In genomic region chr11:46698597-46698996, GRCh38 we compare ENCODE assay signal across 17 cellular contexts. TPM values are rescaled to one million over a fixed set of nuclear protein-coding genes. Genes with fewer than 3 reads are reported as not detected.
DNase-seq lines count a peak whose midpoint lies in the region; ATAC-seq, FAIRE-seq and TF ChIP-seq lines count a peak whose summit lies in the region.
"Had no signal": no experiment of that assay in that cellular context is flagged by ENCODE, and none has a peak within 500 bp of the region (broad histone marks: within the 10 kb centered on the region; RNA-seq: fewer than 3 reads in every experiment).

No MANE protein-coding gene starts in this region.

- no peak for FAIRE-seq in D721Med (lab: Jason Lieb, UNC)
- FAIRE-seq: HTR-8/SVneo, RCC 7860, small intestine had no signal

- H3K9me3 ChIP-seq in heart right ventricle (no peaks in the 10 kb centered on the region), mesenchymal stem cell (ENCODE audit: control insufficient read depth, low read length) (no peaks in the 10 kb centered on the region)
- H3K9me3 ChIP-seq: body of pancreas had no signal

- H3K4me1 ChIP-seq in heart right ventricle = peaks cover 28 to 83% (median 80%) of the 10 kb centered on the region in 9 donors
- peaks cover 48% of the 10 kb centered on the region for H3K4me1 ChIP-seq in mesenchymal stem cell (ENCODE audit: control insufficient read depth, insufficient read depth, low read depth, low read length)

- no peak overlapping the region for H2BK120ac ChIP-seq in mesenchymal stem cell (ENCODE audit: low read depth, low read length)

- H2BK12ac ChIP-seq in mesenchymal stem cell (ENCODE audit: low read length in 2 of 2) = no peak overlapping the region

- H3K14ac ChIP-seq in mesenchymal stem cell (ENCODE audit: low read length in 2 of 2) = no peak overlapping the region

- no peak overlapping the region for H3K4ac ChIP-seq in mesenchymal stem cell (ENCODE audit: low read depth in 1 of 2, low read length in 2 of 2)

- H2BK5ac ChIP-seq in mesenchymal stem cell (ENCODE audit: low read depth, low read length, poor library complexity, severe bottlenecking) = no peak overlapping the region

- no peaks in the 10 kb centered on the region for H3K9me3 Mint-ChIP-seq in activated naive CD8-positive, alpha-beta T cell treated with anti-CD3 and anti-CD28 coated beads, Interleukin-2, amount 10 ng/mL, durations not matched to agents 7 days and 5 days
- H3K9me3 Mint-ChIP-seq in type B pancreatic cell = no peaks in the 10 kb centered on the region

- intact Hi-C loops in heart right ventricle (cut with DNase I) (loop anchor here in 1 of 10 donors (10.0 kb wide), 1 partner anchor 84 kb away; the partner anchor contains the start of genes ATG13 and HARBI1), cardiac septum (cut with DNase I) (no loop called here)

- H2AFZ ChIP-seq in mesenchymal stem cell (ENCODE audit: low read depth, low read length) = no peak overlapping the region

- H4K8ac ChIP-seq in mesenchymal stem cell (ENCODE audit: low read length) = no peak overlapping the region

- peak overlapping the region; percentile 65 for H2AK5ac ChIP-seq in mesenchymal stem cell (ENCODE audit: low read length, severe bottlenecking)

- ATAC-seq in heart right ventricle = no peak
- no peak for ATAC-seq in activated naive CD8-positive, alpha-beta T cell treated with anti-CD3 and anti-CD28 coated beads, Interleukin-2, amount 10 ng/mL, durations not matched to agents 7 days and 5 days (ENCODE audit: low read depth)
- ATAC-seq in GM18873 (IDR thresholded peaks at IDR 0.05; ENCODE audit: low FRiP score, unreplicated experiment) = no peak
- ATAC-seq: activated CD4-positive, CD25-positive, alpha-beta regulatory T cell treated with anti-CD3 and anti-CD28 coated beads, Interleukin-2, amount 50 U/mL, for 24 hours; body of pancreas had no signal

- H3K9ac ChIP-seq in mesenchymal stem cell (ENCODE audit: low read length) = peak overlapping the region; percentile 99

- 47 to 56% methylated on average over 1 of the region's 1 CpG for WGBS in heart right ventricle, 2 donors
- WGBS in mesenchymal stem cell = 85% methylated on average over 1 of the region's 1 CpG

- H3K4me3 ChIP-seq in heart right ventricle = peak overlapping the region in 4 of 10 donors; percentile 73 to 98 (median 90)
- peak overlapping the region in 1 of 2 experiments; percentile 100 for H3K4me3 ChIP-seq in mesenchymal stem cell (ENCODE audit: insufficient read depth in 1 of 2, low read depth in 1 of 2, low read length in 2 of 2)
- H3K4me3 ChIP-seq: body of pancreas had no signal

- peaks cover 0 to 63% (median 37%) of the 10 kb centered on the region in 9 donors for H3K36me3 ChIP-seq in heart right ventricle
- peaks cover 35 to 54% of the 10 kb centered on the region in 2 experiments for H3K36me3 ChIP-seq in mesenchymal stem cell (ENCODE audit: control insufficient read depth in 1 of 2, insufficient read depth in 2 of 2, low read depth in 1 of 2, low read length in 2 of 2)

- H3K4me3 Mint-ChIP-seq in activated naive CD8-positive, alpha-beta T cell treated with anti-CD3 and anti-CD28 coated beads, Interleukin-2, amount 10 ng/mL, durations not matched to agents 7 days and 5 days = peak overlapping the region; percentile 99
- peak overlapping the region; percentile 62 for H3K4me3 Mint-ChIP-seq in type B pancreatic cell

- no peak for DNase-seq in heart right ventricle
- no peak for DNase-seq in cardiac septum (ENCODE audit: low spot score)
- DNase-seq in activated naive CD8-positive, alpha-beta T cell treated with anti-CD3 and anti-CD28 coated beads, Interleukin-2, amount 10 ng/mL, durations not matched to agents 7 days and 5 days = no peak
- peak; percentile 12 for DNase-seq in mesenchymal stem cell
- DNase-seq in type B pancreatic cell (ENCODE audit: extremely low spot score, unreplicated experiment) = no peak
- no peak for DNase-seq in D721Med (ENCODE audit: insufficient read length, low spot score)
- DNase-seq in stimulated activated CD4-positive, alpha-beta T cell treated with anti-CD3 and anti-CD28 coated beads, Interleukin-2, amount 100 ng/mL, for 48 hours = no peak
- DNase-seq: body of pancreas; COR-L47; NCI-H2107; small intestine; stimulated activated naive CD4-positive, alpha-beta T cell treated with Interleukin-2 at 50 U/mL for 16 hours had no signal

- peaks cover 25% of the 10 kb centered on the region for H3K36me3 Mint-ChIP-seq in activated naive CD8-positive, alpha-beta T cell treated with anti-CD3 and anti-CD28 coated beads, Interleukin-2, amount 10 ng/mL, durations not matched to agents 7 days and 5 days
- H3K36me3 Mint-ChIP-seq in type B pancreatic cell = peaks cover 5% of the 10 kb centered on the region

- H3K4me2 ChIP-seq in mesenchymal stem cell (ENCODE audit: low read length, poor library complexity, severe bottlenecking) = peak overlapping the region; percentile 33

- H3K27me3 ChIP-seq in heart right ventricle (no peaks in the 10 kb centered on the region), mesenchymal stem cell (ENCODE audit: control insufficient read depth in 1 of 2, insufficient read depth in 1 of 2, low read length in 2 of 2) (no peaks in the 10 kb centered on the region)
- H3K27me3 ChIP-seq: body of pancreas had no signal

- peaks cover 15% of the 10 kb centered on the region for H3K79me1 ChIP-seq in mesenchymal stem cell (replicated peaks; ENCODE audit: low read length, poor library complexity, severe bottlenecking)

- H2BK15ac ChIP-seq in mesenchymal stem cell (ENCODE audit: low read depth, poor library complexity, severe bottlenecking) = no peak overlapping the region

- no peak overlapping the region for H3K18ac ChIP-seq in mesenchymal stem cell (ENCODE audit: low read depth in 1 of 2, low read length in 2 of 2)

- H3K27ac ChIP-seq in heart right ventricle (peak overlapping the region in 8 of 10 donors; percentile 46 to 96 (median 86)), mesenchymal stem cell (ENCODE audit: low read length, poor library complexity, severe bottlenecking) (no peak overlapping the region)
- H3K27ac ChIP-seq: body of pancreas had no signal

- H3K27ac Mint-ChIP-seq in activated naive CD8-positive, alpha-beta T cell treated with anti-CD3 and anti-CD28 coated beads, Interleukin-2, amount 10 ng/mL, durations not matched to agents 7 days and 5 days = no peak overlapping the region
- peak overlapping the region; percentile 85 for H3K27ac Mint-ChIP-seq in type B pancreatic cell

- H3K4me1 Mint-ChIP-seq in activated naive CD8-positive, alpha-beta T cell treated with anti-CD3 and anti-CD28 coated beads, Interleukin-2, amount 10 ng/mL, durations not matched to agents 7 days and 5 days = peaks cover 38% of the 10 kb centered on the region
- H3K4me1 Mint-ChIP-seq in type B pancreatic cell (ENCODE audit: unreplicated experiment) = peaks cover 33% of the 10 kb centered on the region

- TF ChIP-seq CTCF in heart right ventricle (IDR thresholded peaks at IDR 0.05) (no peak), type B pancreatic cell (conservative IDR thresholded peaks at IDR 0.05) (no peak), D721Med (IDR thresholded peaks at IDR 0.05; ENCODE audit: insufficient read depth, missing control alignments) (no peak)

- POLR2A ChIA-PET in activated naive CD8-positive, alpha-beta T cell treated with anti-CD3 and anti-CD28 coated beads, Interleukin-2, amount 10 ng/mL, durations not matched to agents 7 days and 5 days (lab: Charles Lee) = interaction anchor here (0.5 to 4.2 kb wide), 4 partner anchors 24 to 51 kb away, joined by 4 to 31 read pairs (median 10); no protein-coding TSS in a partner anchor

- no peak overlapping the region for H4K91ac ChIP-seq in mesenchymal stem cell (ENCODE audit: low read length)

- H3K23ac ChIP-seq in mesenchymal stem cell (ENCODE audit: low read length in 2 of 2) = no peak overlapping the region

- no peaks in the 10 kb centered on the region for H3K27me3 Mint-ChIP-seq in activated naive CD8-positive, alpha-beta T cell treated with anti-CD3 and anti-CD28 coated beads, Interleukin-2, amount 10 ng/mL, durations not matched to agents 7 days and 5 days
- no peaks in the 10 kb centered on the region for H3K27me3 Mint-ChIP-seq in type B pancreatic cell

RNA-seq across cellular contexts. Expression of gene ARHGAP1, which starts 1.8 kb away (rescaled TPM):
- 100 to 1,000 TPM in 7 of 10 donors, 10 to 100 TPM in 3; 59.0 to 268 (median 140) TPM for total RNA-seq in heart right ventricle
- polyA plus RNA-seq in heart right ventricle = 10 to 100 TPM; 28.4 to 38.7 TPM
- total RNA-seq in cardiac septum = 152 TPM
- total RNA-seq in activated naive CD8-positive, alpha-beta T cell treated with anti-CD3 and anti-CD28 coated beads, Interleukin-2, amount 10 ng/mL, durations not matched to agents 7 days and 5 days = 10 to 100 TPM; 62.5 to 68.0 TPM
- 92.7 TPM for polyA plus RNA-seq in mesenchymal stem cell (2013, experiment 1 of 2)
- polyA plus RNA-seq in mesenchymal stem cell (2013, experiment 2 of 2) = 87.5 TPM
- 58.2 and 80.8 TPM in 2 replicates for total RNA-seq in type B pancreatic cell (ENCODE audit: low replicate concordance)

RNA-seq across cellular contexts. Expression of gene ZNF408, which starts 2.2 kb away (rescaled TPM):
- total RNA-seq in heart right ventricle (1 to 10 TPM; 5.0 to 8.9 (median 6.7) TPM), cardiac septum (6.7 TPM), type B pancreatic cell (ENCODE audit: low replicate concordance) (14.9 and 16.1 TPM in 2 replicates)
- polyA plus RNA-seq in heart right ventricle = 1 to 10 TPM; 6.2 to 6.7 TPM
- total RNA-seq in activated naive CD8-positive, alpha-beta T cell treated with anti-CD3 and anti-CD28 coated beads, Interleukin-2, amount 10 ng/mL, durations not matched to agents 7 days and 5 days = 10 to 100 TPM; 18.9 to 19.0 TPM
- 5.9 TPM for polyA plus RNA-seq in mesenchymal stem cell (2013, experiment 1 of 2)
- 5.5 TPM for polyA plus RNA-seq in mesenchymal stem cell (2013, experiment 2 of 2)

RNA-seq across cellular contexts. Expression of gene F2, which starts 20.4 kb away (rescaled TPM):
- total RNA-seq in heart right ventricle (under 1 TPM in 2 of 10 donors, not detected in 8; 0.23 to 0.31 TPM), cardiac septum (not detected), type B pancreatic cell (ENCODE audit: low replicate concordance) (9.5 and 12.1 TPM in 2 replicates)
- under 1 TPM; 0.04 to 0.15 TPM for polyA plus RNA-seq in heart right ventricle
- total RNA-seq in activated naive CD8-positive, alpha-beta T cell treated with anti-CD3 and anti-CD28 coated beads, Interleukin-2, amount 10 ng/mL, durations not matched to agents 7 days and 5 days = not detected
- not detected for polyA plus RNA-seq in mesenchymal stem cell (2013, experiment 1 of 2)
- polyA plus RNA-seq in mesenchymal stem cell (2013, experiment 2 of 2) = not detected
- total RNA-seq: body of pancreas, fibroblast of villous mesenchyme had no signal
